ENCODE assay signal across 1 cellular context in genomic region chr7:128906766-128907559, GRCh38.
TF ChIP-seq lines count a peak whose summit lies in the region.

No MANE protein-coding gene starts in this region.

TF ChIP-seq in SK-N-SH treated with all-trans-retinoic acid at 6 μM for 48 hours, 23 proteins besides CTCF, POLR2A, EP300 and RAD21 (continued from another document):
- TF ChIP-seq ZC3H10 (CRISPR knock-in tag; IDR thresholded peaks at IDR 0.05) (no peak), RARB (CRISPR knock-in tag; IDR thresholded peaks at IDR 0.05) (no peak), ARNTL (CRISPR knock-in tag; IDR thresholded peaks at IDR 0.05; ENCODE audit: borderline replicate concordance, low read depth) (no peak)
